In the genomic region with DNA sequence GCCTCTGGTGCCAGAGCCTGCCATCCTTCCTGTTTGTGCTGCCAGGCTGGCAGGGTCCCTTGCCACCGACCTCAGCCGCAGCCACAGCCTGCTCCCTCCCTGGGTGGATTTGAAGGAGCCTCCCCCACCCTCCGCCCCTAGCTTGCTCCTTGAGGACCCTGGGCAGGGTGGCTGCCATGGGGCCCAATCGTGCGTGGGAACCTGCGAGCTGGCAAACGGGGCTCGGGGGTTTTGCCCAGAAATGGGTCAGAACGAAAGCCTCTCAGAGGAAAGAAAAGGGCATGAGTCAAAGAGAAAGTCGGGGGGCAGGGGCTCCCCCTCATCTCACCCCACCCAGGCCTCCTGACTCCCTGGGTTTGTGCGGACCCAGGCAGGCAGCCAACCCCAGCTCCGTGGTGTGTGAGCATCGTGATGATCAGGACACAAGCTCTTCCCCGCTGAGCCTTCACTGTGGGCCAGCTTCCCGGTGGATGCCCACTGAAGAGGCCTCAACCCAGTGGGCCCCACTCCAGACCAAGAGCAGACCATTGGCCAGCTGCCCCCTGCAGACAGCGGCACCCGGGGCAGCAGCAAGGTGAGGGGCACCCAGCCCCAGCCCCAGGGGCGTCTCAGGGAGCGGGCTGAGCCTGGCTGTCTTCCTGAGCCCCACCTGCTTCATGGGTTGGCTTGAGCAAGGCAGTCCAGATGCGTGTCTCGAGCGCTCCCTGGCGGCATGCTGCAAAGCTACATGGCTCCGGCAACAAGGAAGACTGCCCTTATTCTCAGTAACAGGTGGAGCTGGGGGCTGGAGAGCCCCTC, we compare ENCODE assay signal across 8 cellular contexts. TPM values are rescaled to one million over a fixed set of nuclear protein-coding genes. Genes with fewer than 3 reads are reported as not detected.
A peak's percentile ranks its signal among the peaks of the same experiment; 100 is the strongest.
DNase-seq lines count a peak whose midpoint lies in the region; ATAC-seq and TF ChIP-seq lines count a peak whose summit lies in the region.

No MANE protein-coding gene starts in this region.

- DNase-seq in ELR (ENCODE audit: low read depth) (peak; percentile 84), NCI-H460 (ENCODE audit: extremely low read depth, low read depth) (peak; percentile 76), cardiac fibroblast (ENCODE audit: low read depth in 2 of 2) (peak; percentile 85 to 88), kidney glomerular epithelial cell (lab: John Stamatoyannopoulos, UW) (peak; percentile 74)
- DNase-seq in stimulated activated CD4-positive, alpha-beta T cell treated with anti-CD3 and anti-CD28 coated beads, Interleukin-15, amount 100 ng/mL, for 48 hours (ENCODE audit: low read depth in 2 of 2) = peak; percentile 82 to 83

- no peak overlapping the region for H3K4me3 ChIP-seq in cardiac fibroblast (replicated peaks in 1 of 2; ENCODE audit: low read depth in 2 of 2, low read length in 2 of 2)

- ATAC-seq in HG02798 (IDR thresholded peaks at IDR 0.05; ENCODE audit: poor library complexity, unreplicated experiment) = peak; percentile 60
- peak; percentile 74 to 82 for ATAC-seq in activated CD4-positive, CD25-positive, alpha-beta regulatory T cell treated with anti-CD3 and anti-CD28 coated beads, Interleukin-2, amount 50 U/mL, for 24 hours
- no peak for ATAC-seq in GM19324 (IDR thresholded peaks at IDR 0.05; ENCODE audit: low FRiP score, unreplicated experiment)

- TF ChIP-seq CTCF in cardiac fibroblast (IDR thresholded peaks at IDR 0.05; ENCODE audit: low read depth, low read length) = peak; percentile 96

RNA-seq across cellular contexts. Expression of gene FUT7, which starts 3.0 kb away (rescaled TPM):
- not detected in 2 replicates for total RNA-seq in NCI-H460 (2014; rRNA removed; shearing (Covaris generic))
- polyA plus RNA-seq in NCI-H460 (2014; cell fraction: nucleus; rRNA removed) = not detected in 2 replicates

RNA-seq across cellular contexts. Expression of gene ABCA2, which starts 6.9 kb away (rescaled TPM):
- 21.0 and 25.0 TPM in 2 replicates for total RNA-seq in NCI-H460 (2014; rRNA removed; shearing (Covaris generic))
- 148 and 240 TPM in 2 replicates for polyA plus RNA-seq in NCI-H460 (2014; cell fraction: nucleus; rRNA removed)

RNA-seq across cellular contexts. Expression of gene NPDC1, which starts 11.1 kb away (rescaled TPM):
- total RNA-seq in NCI-H460 (2014; rRNA removed; shearing (Covaris generic)) = 30.3 and 35.5 TPM in 2 replicates
- polyA plus RNA-seq in NCI-H460 (2014; cell fraction: nucleus; rRNA removed) = 325 and 367 TPM in 2 replicates

RNA-seq across cellular contexts. Expression of gene ENTPD2, which starts 19.0 kb away (rescaled TPM):
- not detected in 2 replicates for total RNA-seq in NCI-H460 (2014; rRNA removed; shearing (Covaris generic))
- polyA plus RNA-seq in NCI-H460 (2014; cell fraction: nucleus; rRNA removed) = not detected in 2 replicates

RNA-seq across cellular contexts. Expression of gene SAPCD2, which starts 35.4 kb away (rescaled TPM):
- 32.4 and 43.6 TPM in 2 replicates for total RNA-seq in NCI-H460 (2014; rRNA removed; shearing (Covaris generic))
- 140 and 153 TPM in 2 replicates for polyA plus RNA-seq in NCI-H460 (2014; cell fraction: nucleus; rRNA removed)
